ENCODE assay signal across 1 cellular context in genomic region chr5:140764177-140765020, GRCh38.
TF ChIP-seq lines count a peak whose summit lies in the region.

No MANE protein-coding gene starts in this region.

TF ChIP-seq in A549, 52 proteins besides CTCF, POLR2A, EP300 and RAD21:
- TF ChIP-seq PBX3 (IDR thresholded peaks at IDR 0.05) (no peak), FOXS1 (CRISPR knock-in tag; IDR thresholded peaks at IDR 0.05) (no peak), GATA3 (IDR thresholded peaks at IDR 0.05; ENCODE audit: borderline replicate concordance) (peak; percentile 39; the same call in 1 of the 2 replicates), HES2 (IDR thresholded peaks at IDR 0.05) (no peak), POLR2AphosphoS2 (conservative IDR thresholded peaks at IDR 0.05; ENCODE audit: low read length) (no peak)
